Comparison of ENCODE assay signal across 8 cellular contexts in the genomic region with DNA sequence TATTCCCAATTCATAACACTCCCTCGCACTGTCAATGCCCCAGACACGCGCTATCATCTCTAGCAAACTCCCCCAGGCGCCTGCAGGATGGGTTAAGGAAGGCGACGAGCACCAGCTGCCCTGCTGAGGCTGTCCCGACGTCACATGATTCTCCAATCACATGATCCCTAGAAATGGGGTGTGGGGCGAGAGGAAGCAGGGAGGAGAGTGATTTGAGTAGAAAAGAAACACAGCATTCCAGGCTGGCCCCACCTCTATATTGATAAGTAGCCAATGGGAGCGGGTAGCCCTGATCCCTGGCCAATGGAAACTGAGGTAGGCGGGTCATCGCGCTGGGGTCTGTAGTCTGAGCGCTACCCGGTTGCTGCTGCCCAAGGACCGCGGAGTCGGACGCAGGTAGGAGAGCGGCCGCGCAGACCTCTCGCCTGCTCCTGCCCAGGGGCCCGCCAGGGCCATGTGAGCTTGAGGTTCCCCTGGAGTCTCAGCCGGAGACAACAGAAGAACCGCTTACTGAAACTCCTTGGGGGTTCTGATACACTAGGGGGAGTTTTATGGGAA. TPM values are rescaled to one million over a fixed set of nuclear protein-coding genes. Genes with fewer than 3 reads are reported as not detected.
DNase-seq lines count a peak whose midpoint lies in the region; ATAC-seq and TF ChIP-seq lines count a peak whose summit lies in the region.

GRN (plus strand) TSS at position 364 of the 558 bp plus-strand sequence. CDS start 3,863 bp downstream, outside the sequence.

- DNase-seq in Ammon's horn (ENCODE audit: low spot score): peak; percentile 99
- DNase-seq in GM19238 (ENCODE audit: insufficient read length, low spot score): peak; percentile 92
- peak; percentile 100 for DNase-seq in NCI-H82 (lab: John Stamatoyannopoulos, UW)
- peak; percentile 89 for DNase-seq in activated CD4-positive, alpha-beta memory T cell treated with anti-CD3 and anti-CD28 coated beads, Interleukin-2, amount 10 ng/mL, durations not matched to agents 7 days and 5 days
- DNase-seq in right lobe of liver: peak; percentile 91 to 97 (median 94)
- peak; percentile 70 to 79 for DNase-seq in stimulated activated CD4-positive, alpha-beta T cell treated with anti-CD3 and anti-CD28 coated beads, Interleukin-4, amount 100 ng/mL, for 4 hours

- H3K36me3 ChIP-seq in duodenal mucosa (ENCODE audit: control insufficient read depth in 1 of 2, insufficient read depth in 2 of 2, low read length in 2 of 2) (peaks cover 0 to 17% of the 10 kb centered on the region in 2 donors), right lobe of liver (peaks cover 0 to 3% (median 0%) of the 10 kb centered on the region in 4 donors)

- TF ChIP-seq POLR2A in right lobe of liver (IDR thresholded peaks at IDR 0.05): peak; percentile 91

- TF ChIP-seq CTCF in right lobe of liver (IDR thresholded peaks at IDR 0.05): no peak

- no peaks in the 10 kb centered on the region for H3K9me3 ChIP-seq in duodenal mucosa (ENCODE audit: control insufficient read depth in 1 of 2, low read length in 2 of 2)
- no peaks in the 10 kb centered on the region for H3K9me3 ChIP-seq in right lobe of liver

- peak within 1 kb of the TSS; percentile 44 for H3K27ac Mint-ChIP-seq in activated CD4-positive, alpha-beta memory T cell treated with anti-CD3 and anti-CD28 coated beads, Interleukin-2, amount 10 ng/mL, durations not matched to agents 7 days and 5 days

- peaks cover 12% of the 10 kb centered on the region for H3K27me3 Mint-ChIP-seq in activated CD4-positive, alpha-beta memory T cell treated with anti-CD3 and anti-CD28 coated beads, Interleukin-2, amount 10 ng/mL, durations not matched to agents 7 days and 5 days

- H3K4me3 Mint-ChIP-seq in activated CD4-positive, alpha-beta memory T cell treated with anti-CD3 and anti-CD28 coated beads, Interleukin-2, amount 10 ng/mL, durations not matched to agents 7 days and 5 days: peak within 1 kb of the TSS; percentile 84

- H3K27me3 ChIP-seq in duodenal mucosa (ENCODE audit: control insufficient read depth in 1 of 2, insufficient read depth in 2 of 2, low read length in 2 of 2): no peaks in the 10 kb centered on the region
- no peaks in the 10 kb centered on the region for H3K27me3 ChIP-seq in right lobe of liver

- no peaks in the 10 kb centered on the region for H3K9me3 Mint-ChIP-seq in activated CD4-positive, alpha-beta memory T cell treated with anti-CD3 and anti-CD28 coated beads, Interleukin-2, amount 10 ng/mL, durations not matched to agents 7 days and 5 days

- H3K4me1 Mint-ChIP-seq in activated CD4-positive, alpha-beta memory T cell treated with anti-CD3 and anti-CD28 coated beads, Interleukin-2, amount 10 ng/mL, durations not matched to agents 7 days and 5 days: peaks cover 30% of the 10 kb centered on the region

- CTCF ChIA-PET in activated CD4-positive, alpha-beta memory T cell treated with anti-CD3 and anti-CD28 coated beads, Interleukin-2, amount 10 ng/mL, durations not matched to agents 7 days and 5 days (lab: Charles Lee): interaction anchor here (0.9 to 2.9 kb wide), 19 partner anchors 9 to 178 kb away, joined by 3 to 18 read pairs (median 4); partner anchors contain the start of genes FAM171A2 and TMUB2

- 0% methylated on average over 5 of the region's 26 CpGs for WGBS in right lobe of liver (ENCODE audit: insufficient coverage, low coverage, low lambda C conversion rate, missing lambda C conversion rate)

- intact Hi-C loops in right lobe of liver (cut with DNase I): no loop called here

- H3K27ac ChIP-seq in duodenal mucosa (ENCODE audit: low read depth, low read length) (peak within 1 kb of the TSS; percentile 79), right lobe of liver (peak within 1 kb of the TSS; percentile 78 to 87 (median 79))

- ATAC-seq in HG03521 (IDR thresholded peaks at IDR 0.05; ENCODE audit: unreplicated experiment) (peak; percentile 66), right lobe of liver (peak; percentile 97 to 98 (median 98))

- peak within 1 kb of the TSS; percentile 94 to 98 for H3K9ac ChIP-seq in duodenal mucosa (ENCODE audit: low read depth in 1 of 2, low read length in 2 of 2)

- H3K4me1 ChIP-seq in duodenal mucosa (ENCODE audit: control insufficient read depth in 1 of 2, insufficient read depth in 2 of 2, low read length in 2 of 2): peaks cover 14 to 26% of the 10 kb centered on the region in 2 donors
- peaks cover 0 to 6% (median 0%) of the 10 kb centered on the region in 4 donors for H3K4me1 ChIP-seq in right lobe of liver

- no peaks in the 10 kb centered on the region for H3K36me3 Mint-ChIP-seq in activated CD4-positive, alpha-beta memory T cell treated with anti-CD3 and anti-CD28 coated beads, Interleukin-2, amount 10 ng/mL, durations not matched to agents 7 days and 5 days (ENCODE audit: low read depth)

- POLR2A ChIA-PET in activated CD4-positive, alpha-beta memory T cell treated with anti-CD3 and anti-CD28 coated beads, Interleukin-2, amount 10 ng/mL, durations not matched to agents 7 days and 5 days (lab: Charles Lee): interaction anchor here (0.7 to 1.7 kb wide), 11 partner anchors 10 to 159 kb away, joined by 3 to 9 read pairs (median 4); partner anchors contain the start of genes TMUB2 and UBTF

- H3K4me3 ChIP-seq in duodenal mucosa (ENCODE audit: low read depth in 1 of 2, low read length in 2 of 2) (peak within 1 kb of the TSS; percentile 87 to 99), right lobe of liver (peak within 1 kb of the TSS; percentile 63 to 87 (median 78))

RNA-seq across cellular contexts. Expression of gene GRN, which starts in this region (rescaled TPM):
- total RNA-seq in activated CD4-positive, alpha-beta memory T cell treated with anti-CD3 and anti-CD28 coated beads, Interleukin-2, amount 10 ng/mL, durations not matched to agents 7 days and 5 days: 10 to 100 TPM; 87.8 to 98.4 TPM
- 100 to 1,000 TPM in 5 of 6 experiments, 10 to 100 TPM in 1; 84.5 to 230 (median 150) TPM for total RNA-seq in right lobe of liver

Comparison
In these comparisons a context has a peak if more than half of its experiments do, and no peak if none do; other contexts are left out.
1. Peak in every context shown above with its lines: DNase-seq, ATAC-seq, H3K4me3 ChIP-seq and H3K27ac ChIP-seq.